In the genomic region with DNA sequence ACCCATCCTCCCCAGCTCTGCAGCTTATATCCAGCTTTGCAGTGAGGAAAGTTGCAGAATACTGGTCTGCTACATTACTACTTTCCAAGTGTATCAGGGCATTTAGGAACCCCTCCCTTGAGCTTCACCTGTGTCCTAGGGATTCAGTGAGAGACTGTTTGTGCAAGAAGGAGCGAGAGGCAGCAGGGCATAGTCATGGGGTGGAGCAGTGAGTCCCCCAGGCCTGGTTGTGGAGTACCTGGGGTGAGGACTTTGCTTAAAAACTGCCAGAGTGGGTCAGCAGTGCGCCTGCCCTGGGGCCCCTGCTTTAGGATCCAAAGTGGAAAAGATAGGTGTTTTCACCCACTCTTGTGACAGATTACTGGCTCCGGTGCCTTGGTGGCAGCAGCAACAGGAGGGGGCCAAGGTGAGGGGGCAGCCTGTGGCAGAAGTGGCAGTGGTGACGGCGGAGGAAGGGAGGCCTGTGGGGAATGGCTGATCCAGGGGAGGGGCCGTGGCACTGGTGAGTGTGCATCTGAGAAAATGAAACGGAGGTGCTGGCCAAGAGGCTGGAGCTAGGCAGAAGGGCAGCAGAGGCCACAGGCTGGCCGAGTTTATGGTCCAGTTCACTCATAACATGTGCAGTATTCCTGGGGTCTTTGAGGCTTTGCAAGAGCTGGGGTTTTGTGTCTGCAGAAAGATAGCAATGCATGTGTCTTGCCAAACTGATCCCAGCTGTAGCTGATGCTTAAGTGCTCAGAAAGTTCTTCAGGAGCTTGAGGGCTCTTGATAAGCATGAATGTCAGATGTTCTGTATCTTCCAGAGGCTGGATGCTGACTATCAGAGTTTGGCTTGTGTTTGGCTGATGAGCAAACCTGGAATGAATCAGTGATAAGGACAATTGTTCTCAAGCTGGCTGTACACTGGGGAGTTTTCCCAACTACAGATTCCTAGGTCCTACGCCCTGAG, we compare ENCODE assay signal across 19 cellular contexts. TPM values are rescaled to one million over a fixed set of nuclear protein-coding genes. Genes with fewer than 3 reads are reported as not detected.
A peak's percentile ranks its signal among the peaks of the same experiment; 100 is the strongest.
DNase-seq lines count a peak whose midpoint lies in the region; ATAC-seq and TF ChIP-seq lines count a peak whose summit lies in the region.
"Had no signal": no experiment of that assay in that cellular context is flagged by ENCODE, and none has a peak within 500 bp of the region (broad histone marks: within the 10 kb centered on the region; RNA-seq: fewer than 3 reads in every experiment).

No MANE protein-coding gene starts in this region.

- H3K4me3 Mint-ChIP-seq in activated CD4-positive, alpha-beta T cell treated with anti-CD3 and anti-CD28 coated beads, Interleukin-2, amount 10 ng/mL, durations not matched to agents 24 days and 14 days = no peak overlapping the region
- H3K4me3 Mint-ChIP-seq: IgD-negative memory B cell had no signal

- TF ChIP-seq CTCF in body of pancreas (IDR thresholded peaks at IDR 0.05) (no peak), right atrium auricular region (IDR thresholded peaks at IDR 0.05) (no peak)

- H3K27ac ChIP-seq in body of pancreas = peak overlapping the region in 1 of 4 donors; percentile 56
- peak overlapping the region; percentile 49 to 66 for H3K27ac ChIP-seq in right atrium auricular region
- peak overlapping the region; percentile 30 for H3K27ac ChIP-seq in subcutaneous abdominal adipose tissue (ENCODE audit: low read depth, low read length)
- H3K27ac ChIP-seq: prostate gland had no signal

- H3K27me3 ChIP-seq in body of pancreas (no peaks in the 10 kb centered on the region), right atrium auricular region (no peaks in the 10 kb centered on the region), subcutaneous abdominal adipose tissue (ENCODE audit: control insufficient read depth in 5 of 5, insufficient read depth in 4 of 5, low read length in 5 of 5) (no peaks in the 10 kb centered on the region)
- H3K27me3 ChIP-seq: gastrocnemius medialis had no signal

- H3K9ac ChIP-seq in subcutaneous abdominal adipose tissue (ENCODE audit: low read length in 5 of 5) = peak overlapping the region in 1 of 5 donors; percentile 32

- intact Hi-C loops in activated CD4-positive, alpha-beta T cell treated with anti-CD3 and anti-CD28 coated beads, Interleukin-2, amount 10 ng/mL, durations not matched to agents 24 days and 14 days (cut with micrococcal nuclease) = no loop called here
- intact Hi-C loops in body of pancreas (cut with DNase I) = no loop called here

- H3K9me3 Mint-ChIP-seq in activated CD4-positive, alpha-beta T cell treated with anti-CD3 and anti-CD28 coated beads, Interleukin-2, amount 10 ng/mL, durations not matched to agents 24 days and 14 days = no peaks in the 10 kb centered on the region
- H3K9me3 Mint-ChIP-seq: IgD-negative memory B cell had no signal

- no peak overlapping the region for H3K4me3 ChIP-seq in body of pancreas
- no peak overlapping the region for H3K4me3 ChIP-seq in right atrium auricular region
- H3K4me3 ChIP-seq in subcutaneous abdominal adipose tissue (ENCODE audit: low read depth in 1 of 5, low read length in 5 of 5) = no peak overlapping the region
- H3K4me3 ChIP-seq: A549, gastrocnemius medialis, prostate gland had no signal

- H3K27ac Mint-ChIP-seq in activated CD4-positive, alpha-beta T cell treated with anti-CD3 and anti-CD28 coated beads, Interleukin-2, amount 10 ng/mL, durations not matched to agents 24 days and 14 days = peak overlapping the region; percentile 37
- H3K27ac Mint-ChIP-seq: IgD-negative memory B cell had no signal

- ATAC-seq in body of pancreas = peak; percentile 26
- ATAC-seq: A549, gastrocnemius medialis had no signal

- 74 to 88% methylated on average over 9 of the region's 9 CpGs for WGBS in body of pancreas, 2 donors

- peaks cover 2% of the 10 kb centered on the region for H3K4me1 Mint-ChIP-seq in activated CD4-positive, alpha-beta T cell treated with anti-CD3 and anti-CD28 coated beads, Interleukin-2, amount 10 ng/mL, durations not matched to agents 24 days and 14 days
- H3K4me1 Mint-ChIP-seq: IgD-negative memory B cell had no signal

- H3K36me3 ChIP-seq in body of pancreas (replicated peaks in 1 of 2; ENCODE audit: insufficient read depth in 1 of 2, low read depth in 2 of 2) (peaks cover 0 to 9% of the 10 kb centered on the region in 2 donors), right atrium auricular region (peaks cover 41% of the 10 kb centered on the region), subcutaneous abdominal adipose tissue (ENCODE audit: control insufficient read depth in 5 of 5, insufficient read depth in 5 of 5, low read length in 5 of 5) (peaks cover 0 to 69% (median 53%) of the 10 kb centered on the region in 5 donors)

- no peak for TF ChIP-seq POLR2A in body of pancreas (IDR thresholded peaks at IDR 0.05)

- DNase-seq in activated CD4-positive, alpha-beta T cell treated with anti-CD3 and anti-CD28 coated beads, Interleukin-2, amount 10 ng/mL, durations not matched to agents 24 days and 14 days = no peak
- no peak for DNase-seq in activated CD4-positive, alpha-beta T cell treated with anti-CD3 and anti-CD28 coated beads, Interleukin-2, amount 50 U/mL, for 48 hours
- DNase-seq in body of pancreas (no peak), right atrium auricular region (ENCODE audit: low spot score) (no peak), COLO668 (lab: John Stamatoyannopoulos, UW; ENCODE audit: unreplicated experiment) (no peak), NCI-H2227 (lab: John Stamatoyannopoulos, UW; ENCODE audit: unreplicated experiment) (no peak), NCI-H526 treated with DMSO at 0.1 percent for 48 hours (lab: John Stamatoyannopoulos, UW) (no peak)
- DNase-seq: activated CD4-positive, alpha-beta T cell treated with anti-CD3 and anti-CD28 coated beads for 48 hours; activated gamma-delta T cell; cerebellar nuclear complex; gastrocnemius medialis; NCI-H146; NK-92 treated with Interleukin-12 subunit alpha and Interleukin-12 subunit beta, amount 100 ng/mL, for 24 hours; stimulated activated CD4-positive, alpha-beta T cell treated with anti-CD3 and anti-CD28 coated beads, Interleukin-4, amount 100 ng/mL, for 4 hours had no signal

- no peaks in the 10 kb centered on the region for H3K4me1 ChIP-seq in body of pancreas
- H3K4me1 ChIP-seq in right atrium auricular region = peaks cover 0 to 51% of the 10 kb centered on the region in 2 donors
- H3K4me1 ChIP-seq in subcutaneous abdominal adipose tissue (ENCODE audit: control insufficient read depth in 5 of 5, insufficient read depth in 5 of 5, low read length in 5 of 5) = peaks cover 19 to 82% (median 53%) of the 10 kb centered on the region in 5 donors
- H3K4me1 ChIP-seq: prostate gland had no signal

- H3K9me3 ChIP-seq in body of pancreas (no peaks in the 10 kb centered on the region), right atrium auricular region (no peaks in the 10 kb centered on the region), subcutaneous abdominal adipose tissue (ENCODE audit: control insufficient read depth in 5 of 5, low read length in 5 of 5) (no peaks in the 10 kb centered on the region)
- H3K9me3 ChIP-seq: A549, gastrocnemius medialis, prostate gland had no signal

- H3K27me3 Mint-ChIP-seq in activated CD4-positive, alpha-beta T cell treated with anti-CD3 and anti-CD28 coated beads, Interleukin-2, amount 10 ng/mL, durations not matched to agents 24 days and 14 days = no peaks in the 10 kb centered on the region
- H3K27me3 Mint-ChIP-seq: IgD-negative memory B cell had no signal

- H3K36me3 Mint-ChIP-seq in activated CD4-positive, alpha-beta T cell treated with anti-CD3 and anti-CD28 coated beads, Interleukin-2, amount 10 ng/mL, durations not matched to agents 24 days and 14 days (ENCODE audit: low read depth) = peaks cover 49% of the 10 kb centered on the region
- H3K36me3 Mint-ChIP-seq: IgD-negative memory B cell had no signal

RNA-seq across cellular contexts. Expression of a gene that starts 43.4 kb away (rescaled TPM):
- not detected in 2 replicates for total RNA-seq in activated CD4-positive, alpha-beta T cell treated with anti-CD3 and anti-CD28 coated beads, Interleukin-2, amount 10 ng/mL, durations not matched to agents 24 days and 14 days
- total RNA-seq in body of pancreas = not detected
- total RNA-seq in right atrium auricular region = not detected
- total RNA-seq: Daoy had no signal

RNA-seq across cellular contexts. Expression of a gene that starts 44.5 kb away (rescaled TPM):
- 61.3 and 64.2 TPM in 2 replicates for total RNA-seq in activated CD4-positive, alpha-beta T cell treated with anti-CD3 and anti-CD28 coated beads, Interleukin-2, amount 10 ng/mL, durations not matched to agents 24 days and 14 days
- 10 to 100 TPM; 27.8 to 38.2 TPM for total RNA-seq in body of pancreas
- 10 to 100 TPM; 27.3 to 36.1 TPM for total RNA-seq in right atrium auricular region

RNA-seq across cellular contexts. Expression of a gene that starts 46.9 kb away (rescaled TPM):
- total RNA-seq in activated CD4-positive, alpha-beta T cell treated with anti-CD3 and anti-CD28 coated beads, Interleukin-2, amount 10 ng/mL, durations not matched to agents 24 days and 14 days = 10.3 and 10.6 TPM in 2 replicates
- total RNA-seq in body of pancreas = 10 to 100 TPM in 1 of 2 donors, 1 to 10 TPM in 1; 6.0 to 10.2 TPM
- 10 to 100 TPM; 11.8 to 23.5 TPM for total RNA-seq in right atrium auricular region
